ENCODE assay signal across 8 cellular contexts in the genomic region with DNA sequence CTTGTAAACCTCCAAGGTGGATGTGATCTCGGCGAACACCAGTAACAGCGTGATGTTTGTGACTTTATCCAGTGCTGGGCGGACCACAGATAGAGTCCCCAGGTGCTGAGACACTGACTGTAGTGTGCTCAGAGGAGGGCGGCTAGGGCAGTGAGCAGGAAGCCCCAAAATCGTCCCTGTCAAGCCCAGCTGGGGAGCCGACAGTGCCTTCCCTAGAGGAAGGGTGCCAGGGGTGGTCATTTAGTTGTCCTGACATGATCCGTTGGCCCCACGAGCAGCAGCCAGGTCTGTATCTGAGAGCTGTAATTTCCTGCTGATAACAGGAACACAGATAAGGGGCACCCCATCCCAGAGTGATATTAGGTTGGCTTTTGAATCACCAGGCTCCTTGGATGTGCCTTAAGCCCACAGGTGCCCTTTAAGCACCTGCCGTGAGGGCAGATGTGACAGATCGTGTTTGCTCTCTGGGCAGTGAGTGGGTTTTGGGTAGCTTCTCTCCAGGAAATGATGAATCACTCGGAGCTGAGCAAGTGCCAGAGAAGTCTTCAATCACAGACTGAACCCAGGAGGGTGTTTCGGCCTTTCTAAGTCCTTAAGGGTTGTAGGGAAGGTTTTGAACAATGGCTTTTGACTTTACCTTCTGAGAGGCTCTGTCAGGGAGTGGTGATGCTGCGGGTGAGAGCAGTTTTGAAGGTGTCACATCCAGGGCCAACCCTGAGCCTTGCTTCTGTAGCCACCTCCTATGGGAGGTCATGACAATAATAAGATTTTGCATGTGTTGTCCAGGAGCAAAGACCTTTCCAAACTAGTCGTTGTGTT. TPM values are rescaled to one million over a fixed set of nuclear protein-coding genes. Genes with fewer than 3 reads are reported as not detected.
DNase-seq lines count a peak whose midpoint lies in the region; ATAC-seq lines count a peak whose summit lies in the region.

No MANE protein-coding gene starts in this region.

- peaks cover 87% of the 10 kb centered on the region for H3K4me1 Mint-ChIP-seq in stimulated activated effector memory CD8-positive, alpha-beta T cell treated with anti-CD3 and anti-CD28 coated beads, Interleukin-12 subunit alpha, Interleukin-12 subunit beta, amount 100 ng/mL, for 72 hours

- peak overlapping the region; percentile 93 for H3K27ac Mint-ChIP-seq in stimulated activated effector memory CD8-positive, alpha-beta T cell treated with anti-CD3 and anti-CD28 coated beads, Interleukin-12 subunit alpha, Interleukin-12 subunit beta, amount 100 ng/mL, for 72 hours

- peak overlapping the region; percentile 76 for H3K4me3 Mint-ChIP-seq in stimulated activated effector memory CD8-positive, alpha-beta T cell treated with anti-CD3 and anti-CD28 coated beads, Interleukin-12 subunit alpha, Interleukin-12 subunit beta, amount 100 ng/mL, for 72 hours

- H3K36me3 Mint-ChIP-seq in stimulated activated effector memory CD8-positive, alpha-beta T cell treated with anti-CD3 and anti-CD28 coated beads, Interleukin-12 subunit alpha, Interleukin-12 subunit beta, amount 100 ng/mL, for 72 hours = peaks cover 4% of the 10 kb centered on the region

- DNase-seq in COR-L47 (lab: John Stamatoyannopoulos, UW) (peak; percentile 63), HT-29 (ENCODE audit: low spot score) (peak; percentile 38), T follicular helper cell (ENCODE audit: low read depth) (peak; percentile 60), amniotic epithelial cell (ENCODE audit: low read depth) (peak; percentile 50), left lobe of liver (ENCODE audit: low spot score) (no peak)
- DNase-seq in stimulated activated effector memory CD8-positive, alpha-beta T cell treated with anti-CD3 and anti-CD28 coated beads, Interleukin-12 subunit alpha, Interleukin-12 subunit beta, amount 100 ng/mL, for 72 hours (ENCODE audit: low spot score in 2 of 2) = peak; percentile 50 to 82

- peak; percentile 29 for ATAC-seq in GM21360 (IDR thresholded peaks at IDR 0.05; ENCODE audit: unreplicated experiment)
- peak; percentile 53 for ATAC-seq in left lobe of liver
- ATAC-seq in stimulated activated effector memory CD8-positive, alpha-beta T cell treated with anti-CD3 and anti-CD28 coated beads, Interleukin-12 subunit alpha, Interleukin-12 subunit beta, amount 100 ng/mL, for 72 hours = peak; percentile 86
- ATAC-seq in GM18520 (IDR thresholded peaks at IDR 0.05; ENCODE audit: unreplicated experiment) = no peak

- no peaks in the 10 kb centered on the region for H3K9me3 Mint-ChIP-seq in stimulated activated effector memory CD8-positive, alpha-beta T cell treated with anti-CD3 and anti-CD28 coated beads, Interleukin-12 subunit alpha, Interleukin-12 subunit beta, amount 100 ng/mL, for 72 hours

RNA-seq across cellular contexts. Expression of gene LPIN1, which starts 7.7 kb away (rescaled TPM):
- 5.6 and 6.8 TPM in 2 replicates for total RNA-seq in HT-29 (2014; rRNA removed; shearing (Covaris generic))
- 20.7 TPM for total RNA-seq in left lobe of liver
